11 cellular contexts compared by ENCODE assay signal in genomic region chr11:33778682-33779081, GRCh38. TPM values are rescaled to one million over a fixed set of nuclear protein-coding genes. Genes with fewer than 3 reads are reported as not detected.
A peak's percentile ranks its signal among the peaks of the same experiment; 100 is the strongest.
DNase-seq lines count a peak whose midpoint lies in the region; ATAC-seq and TF ChIP-seq lines count a peak whose summit lies in the region.
"Had no signal": no experiment of that assay in that cellular context is flagged by ENCODE, and none has a peak within 500 bp of the region (broad histone marks: within the 10 kb centered on the region; RNA-seq: fewer than 3 reads in every experiment).

No MANE protein-coding gene starts in this region.

- H3K4me2 ChIP-seq in MM.1S (ENCODE audit: low read depth, low read length) (peak overlapping the region; percentile 52; the same call in 1 of the 2 replicates), mesenchymal stem cell (ENCODE audit: low read length, poor library complexity, severe bottlenecking) (peak overlapping the region; percentile 11)

- H3K23ac ChIP-seq in mesenchymal stem cell (ENCODE audit: low read length in 2 of 2) = no peak overlapping the region

- POLR2A ChIA-PET in WTC11 (lab: Charles Lee) = no interaction called here

- no peaks in the 10 kb centered on the region for H4K20me1 ChIP-seq in MM.1S (ENCODE audit: insufficient read depth, low read length)

- peak overlapping the region; percentile 3 for H2AK5ac ChIP-seq in mesenchymal stem cell (ENCODE audit: low read length, severe bottlenecking)

- no peak overlapping the region for H3K18ac ChIP-seq in mesenchymal stem cell (ENCODE audit: low read depth in 1 of 2, low read length in 2 of 2)

- no peak overlapping the region for H3K9ac ChIP-seq in MM.1S (ENCODE audit: low read length)
- H3K9ac ChIP-seq in mesenchymal stem cell (ENCODE audit: low read length) = no peak overlapping the region

- no peak overlapping the region for H2BK5ac ChIP-seq in mesenchymal stem cell (ENCODE audit: low read depth, low read length, poor library complexity, severe bottlenecking)

- H3K27ac Mint-ChIP-seq in WTC11 = no peak overlapping the region
- H3K27ac Mint-ChIP-seq: activated CD8-positive, alpha-beta T cell treated with anti-CD3 and anti-CD28 coated beads, Interleukin-2, amount 10 ng/mL, durations not matched to agents 7 days and 5 days had no signal

- no peak overlapping the region for H2BK15ac ChIP-seq in mesenchymal stem cell (ENCODE audit: low read depth, poor library complexity, severe bottlenecking)

- no peak overlapping the region for H3K4me3 Mint-ChIP-seq in WTC11
- H3K4me3 Mint-ChIP-seq: activated CD8-positive, alpha-beta T cell treated with anti-CD3 and anti-CD28 coated beads, Interleukin-2, amount 10 ng/mL, durations not matched to agents 7 days and 5 days had no signal

- ATAC-seq in WTC11 (no peak; the same call in 1 of the 2 replicates), HG03442 (IDR thresholded peaks at IDR 0.05; ENCODE audit: unreplicated experiment) (no peak), GM19324 (IDR thresholded peaks at IDR 0.05; ENCODE audit: low FRiP score, unreplicated experiment) (no peak)
- ATAC-seq: activated CD8-positive, alpha-beta T cell treated with anti-CD3 and anti-CD28 coated beads, Interleukin-2, amount 10 ng/mL, durations not matched to agents 7 days and 5 days; left lung had no signal

- H3F3A ChIP-seq in MM.1S (ENCODE audit: insufficient read depth, low read length) = peaks cover 15% of the 10 kb centered on the region; the same call in 1 of the 2 replicates

- no peak overlapping the region for H2BK12ac ChIP-seq in mesenchymal stem cell (ENCODE audit: low read length in 2 of 2)

- no peaks in the 10 kb centered on the region; the same call in 1 of the 2 replicates for H3K27me3 ChIP-seq in BE2C
- H3K27me3 ChIP-seq in MM.1S (replicated peaks; ENCODE audit: insufficient read depth, low read length) = 0 out of 2 replicates have a peak, but pooled peaks cover 3% of the 10 kb centered on the region
- H3K27me3 ChIP-seq in mesenchymal stem cell (ENCODE audit: control insufficient read depth in 1 of 2, insufficient read depth in 1 of 2, low read length in 2 of 2) = peaks cover 0 to 3% of the 10 kb centered on the region in 2 experiments

- DNase-seq in BE2C (peak; percentile 26), MM.1S (no peak), WTC11 (ENCODE audit: low spot score) (no peak), mesenchymal stem cell (peak; percentile 53), T-helper 1 cell (no peak)
- DNase-seq in stimulated activated CD4-positive, alpha-beta T cell treated with anti-CD3 and anti-CD28 coated beads, Interleukin-4, amount 100 ng/mL, for 1 hour = no peak
- DNase-seq: activated CD8-positive, alpha-beta T cell treated with anti-CD3 and anti-CD28 coated beads, Interleukin-2, amount 10 ng/mL, durations not matched to agents 7 days and 5 days; adrenal gland; left lung had no signal

- H3K4me3 ChIP-seq in BE2C (ENCODE audit: low read depth, low read length) (no peak overlapping the region), MM.1S (ENCODE audit: low read length) (no peak overlapping the region), mesenchymal stem cell (ENCODE audit: insufficient read depth in 1 of 2, low read depth in 1 of 2, low read length in 2 of 2) (no peak overlapping the region)
- H3K4me3 ChIP-seq: adrenal gland, left lung had no signal

- H3K79me1 ChIP-seq in mesenchymal stem cell (replicated peaks; ENCODE audit: low read length, poor library complexity, severe bottlenecking) = peaks cover 5% of the 10 kb centered on the region

- H3K9me3 ChIP-seq in BE2C (no peaks in the 10 kb centered on the region), MM.1S (replicated peaks; ENCODE audit: insufficient read depth, low read length) (no peaks in the 10 kb centered on the region), mesenchymal stem cell (ENCODE audit: control insufficient read depth, low read length) (no peaks in the 10 kb centered on the region)
- H3K9me3 ChIP-seq: adrenal gland, left lung had no signal

- no peaks in the 10 kb centered on the region for H3K36me3 Mint-ChIP-seq in WTC11

- no peak overlapping the region for H3K14ac ChIP-seq in mesenchymal stem cell (ENCODE audit: low read length in 2 of 2)

- CTCF ChIA-PET in WTC11 (lab: Charles Lee) = interaction anchor here (1.8 kb wide), 1 partner anchor 30 kb away, joined by 4 read pairs; no protein-coding TSS in a partner anchor

- peaks cover 22% of the 10 kb centered on the region for H3K27me3 Mint-ChIP-seq in WTC11 (ENCODE audit: low read depth)

- no peaks in the 10 kb centered on the region for H3K9me2 ChIP-seq in MM.1S (replicated peaks; ENCODE audit: insufficient read depth, low read length)

- no peak overlapping the region for H4K91ac ChIP-seq in mesenchymal stem cell (ENCODE audit: low read length)

- peaks cover 4% of the 10 kb centered on the region; the same call in 1 of the 2 replicates for H3K9me3 Mint-ChIP-seq in WTC11

- H3K4me1 Mint-ChIP-seq in WTC11 = peaks cover 42% of the 10 kb centered on the region

- H2BK120ac ChIP-seq in mesenchymal stem cell (ENCODE audit: low read depth, low read length) = no peak overlapping the region

- TF ChIP-seq CTCF in BE2C (IDR thresholded peaks at IDR 0.05; ENCODE audit: low read depth, low read length) (no peak), MM.1S (IDR thresholded peaks at IDR 0.05; ENCODE audit: low read length) (no peak), WTC11 (IDR thresholded peaks at IDR 0.05) (no peak)

- peaks cover 6% of the 10 kb centered on the region for H3K79me2 ChIP-seq in MM.1S (ENCODE audit: low read length)

- H3K27ac ChIP-seq in MM.1S (ENCODE audit: low read length) (peak overlapping the region; percentile 59; the same call in 1 of the 2 replicates), mesenchymal stem cell (ENCODE audit: low read length, poor library complexity, severe bottlenecking) (no peak overlapping the region)
- H3K27ac ChIP-seq: adrenal gland, left lung had no signal

- H4K8ac ChIP-seq in mesenchymal stem cell (ENCODE audit: low read length) = peak overlapping the region; percentile 55

- H3K36me3 ChIP-seq in BE2C (no peaks in the 10 kb centered on the region), MM.1S (replicated peaks; ENCODE audit: insufficient read depth, low read length) (no peaks in the 10 kb centered on the region), mesenchymal stem cell (ENCODE audit: control insufficient read depth in 1 of 2, insufficient read depth in 2 of 2, low read depth in 1 of 2, low read length in 2 of 2) (no peaks in the 10 kb centered on the region)
- H3K36me3 ChIP-seq: adrenal gland, left lung had no signal

- no peak overlapping the region for H3K4ac ChIP-seq in mesenchymal stem cell (ENCODE audit: low read depth in 1 of 2, low read length in 2 of 2)

- 21% methylated on average over 5 of the region's 5 CpGs for WGBS in mesenchymal stem cell

- peak overlapping the region; percentile 62; the same call in 1 of the 2 replicates for H2AFZ ChIP-seq in MM.1S (ENCODE audit: low read length)
- no peak overlapping the region for H2AFZ ChIP-seq in mesenchymal stem cell (ENCODE audit: low read depth, low read length)

- H3K4me1 ChIP-seq in BE2C = no peaks in the 10 kb centered on the region
- H3K4me1 ChIP-seq in MM.1S (ENCODE audit: low read length) = peaks cover 32% of the 10 kb centered on the region
- H3K4me1 ChIP-seq in mesenchymal stem cell (ENCODE audit: control insufficient read depth, insufficient read depth, low read depth, low read length) = peaks cover 19% of the 10 kb centered on the region

TF ChIP-seq in WTC11, 78 proteins besides CTCF, POLR2A, EP300 and RAD21 (continues in another document):
- no peak for TF ChIP-seq ZNF425 (CRISPR knock-in tag; conservative IDR thresholded peaks at IDR 0.05)

RNA-seq across cellular contexts. Expression of gene FBXO3, which starts 4.4 kb away (rescaled TPM):
- polyA plus RNA-seq in BE2C (2012; ENCODE audit: insufficient read depth, insufficient read length, low read depth) = 13.9 TPM
- 14.5 to 19.0 TPM (median 15.7 TPM) in 3 replicates for total RNA-seq in WTC11 (2021)
- 13.6 TPM for polyA plus RNA-seq in mesenchymal stem cell (2013, experiment 1 of 2)
- polyA plus RNA-seq in mesenchymal stem cell (2013, experiment 2 of 2) = 14.5 TPM

RNA-seq across cellular contexts. Expression of gene CD59, which starts 42.5 kb away (rescaled TPM):
- polyA plus RNA-seq in BE2C (2012; ENCODE audit: insufficient read depth, insufficient read length, low read depth) = 7.1 TPM
- 65.8 to 86.7 TPM (median 79.7 TPM) in 3 replicates for total RNA-seq in WTC11 (2021)
- 391 TPM for polyA plus RNA-seq in mesenchymal stem cell (2013, experiment 1 of 2)
- polyA plus RNA-seq in mesenchymal stem cell (2013, experiment 2 of 2) = 399 TPM

Comparison
In these comparisons a context has a peak if more than half of its experiments do, and no peak if none do; other contexts are left out.
1. DNase-seq: peak in BE2C (single experiment) and mesenchymal stem cell (single experiment); none in MM.1S (single experiment), WTC11 (single experiment), T-helper 1 cell (0 of 5) and stimulated activated CD4-positive, alpha-beta T cell treated with anti-CD3 and anti-CD28 coated beads, Interleukin-4, amount 100 ng/mL, for 1 hour (single experiment).